In genomic region chr11:1706634-1707400, GRCh38 we compare ENCODE assay signal across 9 cellular contexts. TPM values are rescaled to one million over a fixed set of nuclear protein-coding genes. Genes with fewer than 3 reads are reported as not detected.
DNase-seq lines count a peak whose midpoint lies in the region; ATAC-seq and TF ChIP-seq lines count a peak whose summit lies in the region.
"Had no signal": no experiment of that assay in that cellular context is flagged by ENCODE, and none has a peak within 500 bp of the region (broad histone marks: within the 10 kb centered on the region; RNA-seq: fewer than 3 reads in every experiment).

No MANE protein-coding gene starts in this region.

- H3K4me3 ChIP-seq in MG63: no peak overlapping the region
- H3K4me3 ChIP-seq in cardiac fibroblast (replicated peaks in 1 of 2; ENCODE audit: low read depth in 2 of 2, low read length in 2 of 2): no peak overlapping the region
- no peak overlapping the region for H3K4me3 ChIP-seq in osteoblast (ENCODE audit: insufficient read depth, low read length)
- no peak overlapping the region for H3K4me3 ChIP-seq in esophagus squamous epithelium
- H3K4me3 ChIP-seq in stomach: no peak overlapping the region

- no peak overlapping the region for H3K4me2 ChIP-seq in osteoblast (ENCODE audit: insufficient read depth, low read length)

- H3K27ac ChIP-seq in osteoblast (ENCODE audit: low read depth, low read length) (no peak overlapping the region), esophagus squamous epithelium (no peak overlapping the region), stomach (no peak overlapping the region)
- H3K27ac ChIP-seq: parathyroid adenoma had no signal

- TF ChIP-seq EP300 in stomach (IDR thresholded peaks at IDR 0.05): no peak

- whole genome bisulfite sequencing in esophagus squamous epithelium, 2 donors: 69 to 86% methylated on average over 5 to 11 of the region's 17 CpGs
- WGBS in stomach, 5 donors: 80 to 90% (median 87%) methylated on average over 16 to 17 of the region's 17 CpGs

- intact Hi-C loops in esophagus squamous epithelium (cut with DNase I) (no loop called here), stomach (cut with DNase I; ENCODE audit: low total_unique reads) (no loop called here)

- H3K36me3 ChIP-seq in MG63: no peaks in the 10 kb centered on the region
- no peaks in the 10 kb centered on the region for H3K36me3 ChIP-seq in osteoblast (ENCODE audit: insufficient read depth, low read length)
- no peaks in the 10 kb centered on the region for H3K36me3 ChIP-seq in esophagus squamous epithelium
- no peaks in the 10 kb centered on the region for H3K36me3 ChIP-seq in stomach

- no peaks in the 10 kb centered on the region for H4K20me1 ChIP-seq in osteoblast (ENCODE audit: insufficient read depth, low read length)

- DNase-seq in DMS 273 (lab: John Stamatoyannopoulos, UW; ENCODE audit: unreplicated experiment) (peak; percentile 17), DMS 273 treated with DMSO at 0.1 percent for 48 hours (lab: John Stamatoyannopoulos, UW) (no peak), MG63 (peak; percentile 20), cardiac fibroblast (ENCODE audit: low read depth in 2 of 2) (peak in 1 of 2 donors; percentile 3), osteoblast (ENCODE audit: insufficient read length, low spot score, missing footprints) (peak; percentile 10), esophagus squamous epithelium (lab: John Stamatoyannopoulos, UW) (no peak), stomach (no peak)

- H3K4me1 ChIP-seq in osteoblast (ENCODE audit: insufficient read depth, low read length) (no peaks in the 10 kb centered on the region), esophagus squamous epithelium (peaks cover 4 to 26% (median 8%) of the 10 kb centered on the region in 3 donors), stomach (no peaks in the 10 kb centered on the region)
- H3K4me1 ChIP-seq: parathyroid adenoma had no signal

- H2AFZ ChIP-seq in osteoblast (ENCODE audit: low read length): no peak overlapping the region
- H2AFZ ChIP-seq: parathyroid adenoma had no signal

- H3K9me3 ChIP-seq in MG63 (peaks cover under 1% of the 10 kb centered on the region; the same call in 1 of the 2 replicates), osteoblast (ENCODE audit: low read depth, low read length) (no peaks in the 10 kb centered on the region), esophagus squamous epithelium (no peaks in the 10 kb centered on the region), stomach (no peaks in the 10 kb centered on the region)

- TF ChIP-seq POLR2A in esophagus squamous epithelium (IDR thresholded peaks at IDR 0.05) (no peak), stomach (IDR thresholded peaks at IDR 0.05) (no peak)

- no peak for ATAC-seq in GM18520 (IDR thresholded peaks at IDR 0.05; ENCODE audit: unreplicated experiment)

- H3K27me3 ChIP-seq in MG63 (peaks cover 7% of the 10 kb centered on the region), osteoblast (ENCODE audit: insufficient read depth, low read length) (peaks cover 27% of the 10 kb centered on the region), esophagus squamous epithelium (peaks cover 0 to 27% (median 0%) of the 10 kb centered on the region in 4 donors), stomach (peaks cover 0 to 15% (median 8%) of the 10 kb centered on the region in 3 donors)

- no peaks in the 10 kb centered on the region for H3K79me2 ChIP-seq in osteoblast (ENCODE audit: insufficient read depth, low read length)
- H3K79me2 ChIP-seq: parathyroid adenoma had no signal

- TF ChIP-seq CTCF in cardiac fibroblast (IDR thresholded peaks at IDR 0.05; ENCODE audit: low read depth, low read length): peak; percentile 24
- no peak for TF ChIP-seq CTCF in osteoblast (IDR thresholded peaks at IDR 0.05; ENCODE audit: extremely low read depth, low read depth, low read length)
- TF ChIP-seq CTCF in esophagus squamous epithelium (IDR thresholded peaks at IDR 0.05): peak in 2 of 6 experiments; percentile 11 to 39
- TF ChIP-seq CTCF in stomach (IDR thresholded peaks at IDR 0.05): no peak

RNA-seq across cellular contexts. Expression of gene KRTAP5-6, which starts 9.8 kb away (rescaled TPM):
- not detected in 2 replicates for total RNA-seq in MG63 (2014; rRNA removed; shearing (Covaris generic); ENCODE audit: low replicate concordance)
- not detected in 2 replicates for total RNA-seq in osteoblast
- not detected for total RNA-seq in esophagus squamous epithelium
- not detected for total RNA-seq in stomach
- not detected for polyA plus RNA-seq in stomach

RNA-seq across cellular contexts. Expression of gene IFITM10, which starts 43.6 kb away (rescaled TPM):
- total RNA-seq in MG63 (2014; rRNA removed; shearing (Covaris generic); ENCODE audit: low replicate concordance): 0.03 and 1.8 TPM in 2 replicates
- 15.0 and 18.1 TPM in 2 replicates for total RNA-seq in osteoblast
- 1 to 10 TPM in 3 of 4 donors, under 1 TPM in 1; 0.88 to 6.3 (median 2.4) TPM for total RNA-seq in esophagus squamous epithelium
- total RNA-seq in stomach: under 1 TPM in 1 of 5 donors, not detected in 4; 0.72 TPM
- 1 to 10 TPM in 1 of 3 donors, under 1 TPM in 2; 0.19 to 1.1 (median 0.95) TPM for polyA plus RNA-seq in stomach

RNA-seq across cellular contexts. Expression of gene CTSD, which starts 56.9 kb away (rescaled TPM):
- total RNA-seq in MG63 (2014; rRNA removed; shearing (Covaris generic); ENCODE audit: low replicate concordance): 201 and 234 TPM in 2 replicates
- total RNA-seq in osteoblast (491 and 519 TPM in 2 replicates), esophagus squamous epithelium (100 to 1,000 TPM; 369 to 649 (median 567) TPM), stomach (100 to 1,000 TPM; 115 to 590 (median 210) TPM)
- polyA plus RNA-seq in stomach: 100 to 1,000 TPM; 173 to 538 (median 529) TPM

Comparison
In these comparisons a context has a peak if more than half of its experiments do, and no peak if none do; other contexts are left out.
1. DNase-seq: peak in DMS 273 (single experiment), MG63 (single experiment) and osteoblast (single experiment); none in DMS 273 treated with DMSO at 0.1 percent for 48 hours (single experiment), esophagus squamous epithelium (single experiment) and stomach (single experiment).